ENCODE assay signal across 1 cellular context in genomic region chr18:72848534-72849237, GRCh38.
TF ChIP-seq lines count a peak whose summit lies in the region.

No MANE protein-coding gene starts in this region.

TF ChIP-seq in GM23338, 12 proteins besides CTCF, POLR2A, EP300 and RAD21:
- TF ChIP-seq ETS1 (IDR thresholded peaks at IDR 0.05) (no peak), EZH2 (IDR thresholded peaks at IDR 0.05; ENCODE audit: low read depth, unreplicated experiment) (no peak), CREB1 (CRISPR knock-in tag; IDR thresholded peaks at IDR 0.05; ENCODE audit: low read depth) (no peak), REST (IDR thresholded peaks at IDR 0.05; ENCODE audit: unreplicated experiment) (no peak), ZNF462 (CRISPR knock-in tag; IDR thresholded peaks at IDR 0.05) (no peak)
